ENCODE assay signal across 16 cellular contexts in the genomic region with DNA sequence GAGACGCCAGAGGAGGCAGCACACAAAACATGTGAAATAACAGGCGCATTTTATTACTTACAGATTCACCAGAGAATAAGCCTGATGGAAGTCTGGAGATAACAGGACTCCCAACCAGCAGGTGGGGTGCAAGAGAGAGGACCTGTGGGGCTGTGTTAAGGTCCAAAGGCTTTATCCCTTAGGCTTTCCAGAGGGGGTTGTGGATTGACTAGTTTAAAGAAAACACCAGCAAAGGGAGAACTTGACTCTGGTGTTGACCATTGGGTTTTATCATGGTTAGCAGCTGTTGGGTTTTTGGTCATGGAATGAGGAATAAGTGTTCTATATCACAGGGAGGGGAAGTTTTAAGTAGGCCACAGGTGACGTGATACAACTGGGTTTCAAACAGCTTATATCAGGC. TPM values are rescaled to one million over a fixed set of nuclear protein-coding genes. Genes with fewer than 3 reads are reported as not detected.
DNase-seq lines count a peak whose midpoint lies in the region; ATAC-seq and TF ChIP-seq lines count a peak whose summit lies in the region.
"Had no signal": no experiment of that assay in that cellular context is flagged by ENCODE, and none has a peak within 500 bp of the region (broad histone marks: within the 10 kb centered on the region; RNA-seq: fewer than 3 reads in every experiment).

No MANE protein-coding gene starts in this region.

- H3K36me3 ChIP-seq in Caco-2 (ENCODE audit: control insufficient read depth, insufficient read depth, low read length) = no peaks in the 10 kb centered on the region
- no peaks in the 10 kb centered on the region for H3K36me3 ChIP-seq in H7 (replicated peaks; ENCODE audit: control insufficient read depth, insufficient read depth, low read length)
- no peaks in the 10 kb centered on the region for H3K36me3 ChIP-seq in brain microvascular endothelial cell (replicated peaks)
- H3K36me3 ChIP-seq: BLaER1 had no signal

- H3K27ac Mint-ChIP-seq in Caco-2 (ENCODE audit: unreplicated experiment) = peak overlapping the region; percentile 59
- peak overlapping the region; percentile 98 to 99 (median 98) for H3K27ac Mint-ChIP-seq in nephron

- POLR2A ChIA-PET in Caco-2 (lab: Charles Lee) = no interaction called here

- CTCF ChIA-PET in Caco-2 (lab: Charles Lee) = no interaction called here

- TF ChIP-seq CTCF in Caco-2 (IDR thresholded peaks at IDR 0.05; ENCODE audit: insufficient read depth in 1 of 2, low read depth in 1 of 2, low read length in 1 of 2, severe bottlenecking in 1 of 2, unreplicated experiment in 1 of 2) (no peak), brain microvascular endothelial cell (IDR thresholded peaks at IDR 0.05; ENCODE audit: low read depth, low read length, missing control alignments) (peak; percentile 24), nephron (IDR thresholded peaks at IDR 0.05; ENCODE audit: unreplicated experiment in 3 of 3) (no peak)

- H3K4me1 Mint-ChIP-seq in Caco-2 (ENCODE audit: low read depth, unreplicated experiment) (peaks cover 23% of the 10 kb centered on the region), nephron (peaks cover 38% of the 10 kb centered on the region)

- H3K27ac ChIP-seq in brain microvascular endothelial cell = no peak overlapping the region
- H3K27ac ChIP-seq: BLaER1 had no signal

- H3K4me3 ChIP-seq in Caco-2 (ENCODE audit: low read depth, low read length) (no peak overlapping the region), H7 (ENCODE audit: insufficient read depth, low read depth, low read length) (no peak overlapping the region), brain microvascular endothelial cell (ENCODE audit: low read depth, low read length) (no peak overlapping the region)
- H3K4me3 ChIP-seq: BLaER1 had no signal

- ATAC-seq in HG03097 (IDR thresholded peaks at IDR 0.05; ENCODE audit: low FRiP score, unreplicated experiment) = no peak
- ATAC-seq: SK-N-SH treated with all-trans-retinoic acid at 6 μM for 48 hours had no signal

- no peaks in the 10 kb centered on the region for H3K27me3 Mint-ChIP-seq in Caco-2 (ENCODE audit: insufficient read depth, unreplicated experiment)
- H3K27me3 Mint-ChIP-seq in nephron (ENCODE audit: low read depth) = peaks cover 4% of the 10 kb centered on the region

- H3K4me1 ChIP-seq in Caco-2 = peaks cover 15% of the 10 kb centered on the region

- intact Hi-C loops in Caco-2 (cut with micrococcal nuclease; ENCODE audit: unreplicated experiment) = loop anchor here (5.0 kb wide), 4 partner anchors 151 to 656 kb away; a partner anchor contains a TSS

- H3K9me3 Mint-ChIP-seq in Caco-2 (ENCODE audit: unreplicated experiment) (no peaks in the 10 kb centered on the region), nephron (no peaks in the 10 kb centered on the region)

- no TSS peak for BruUV-seq in Caco-2 (replicated peaks; lab: Mats Ljungman, UMichigan)

- H3K36me3 Mint-ChIP-seq in Caco-2 (ENCODE audit: insufficient read depth, unreplicated experiment) = peaks cover 6% of the 10 kb centered on the region
- H3K36me3 Mint-ChIP-seq in nephron (ENCODE audit: low read depth) = no peaks in the 10 kb centered on the region

- no peak overlapping the region for H3K4me3 Mint-ChIP-seq in Caco-2 (ENCODE audit: unreplicated experiment)
- H3K4me3 Mint-ChIP-seq in nephron = peak overlapping the region; percentile 55 to 73 (median 62)

- peak in 1 of 2 experiments; percentile 22 for DNase-seq in Caco-2
- peak; percentile 10 for DNase-seq in H7
- DNase-seq in brain microvascular endothelial cell = no peak
- DNase-seq in NCI-H2171 treated with DMSO at 0.1 percent for 48 hours (lab: John Stamatoyannopoulos, UW) = no peak
- DNase-seq in putamen (ENCODE audit: low spot score) = no peak
- no peak for DNase-seq in GDM1 (lab: John Stamatoyannopoulos, UW)
- DNase-seq: activated gamma-delta T cell, NCI-H1105 treated with DMSO at 0.1 percent for 48 hours, NCI-H345, nucleus accumbens had no signal

- in situ Hi-C loops in brain microvascular endothelial cell (cut with HindIII; ENCODE audit: low pct_ligation_motif_present, low sequenced_read_pairs) = no loop called here

- no peaks in the 10 kb centered on the region for H3K27me3 ChIP-seq in Caco-2 (replicated peaks; ENCODE audit: control insufficient read depth, insufficient read depth, low read length)
- peaks cover 7% of the 10 kb centered on the region; the same call in 1 of the 2 replicates for H3K27me3 ChIP-seq in H7 (ENCODE audit: control insufficient read depth, insufficient read depth, low read length)
- H3K27me3 ChIP-seq in brain microvascular endothelial cell (replicated peaks) = no peaks in the 10 kb centered on the region
- H3K27me3 ChIP-seq: BLaER1 had no signal

- no peaks in the 10 kb centered on the region for H3K9me3 ChIP-seq in Caco-2
- H3K9me3 ChIP-seq: BLaER1 had no signal

RNA-seq across cellular contexts. Expression of a gene that starts 1.6 kb away (rescaled TPM):
- total RNA-seq in Caco-2 (2022) = 7.3 and 7.9 TPM in 2 replicates
- 0.30 and 0.45 TPM in 2 replicates for total RNA-seq in H7 (2014; rRNA removed; shearing (Covaris generic))

RNA-seq across cellular contexts. Expression of a gene that starts 42.6 kb away (rescaled TPM):
- total RNA-seq in Caco-2 (2022) = 8.1 and 8.4 TPM in 2 replicates
- not detected in 2 replicates for total RNA-seq in H7 (2014; rRNA removed; shearing (Covaris generic))
- total RNA-seq: activated CD8-positive, alpha-beta memory T cell treated with anti-CD3 and anti-CD28 coated beads for 36 hours; dermis microvascular lymphatic vessel endothelial cell had no signal
